ENCODE assay signal across 8 cellular contexts in the genomic region with DNA sequence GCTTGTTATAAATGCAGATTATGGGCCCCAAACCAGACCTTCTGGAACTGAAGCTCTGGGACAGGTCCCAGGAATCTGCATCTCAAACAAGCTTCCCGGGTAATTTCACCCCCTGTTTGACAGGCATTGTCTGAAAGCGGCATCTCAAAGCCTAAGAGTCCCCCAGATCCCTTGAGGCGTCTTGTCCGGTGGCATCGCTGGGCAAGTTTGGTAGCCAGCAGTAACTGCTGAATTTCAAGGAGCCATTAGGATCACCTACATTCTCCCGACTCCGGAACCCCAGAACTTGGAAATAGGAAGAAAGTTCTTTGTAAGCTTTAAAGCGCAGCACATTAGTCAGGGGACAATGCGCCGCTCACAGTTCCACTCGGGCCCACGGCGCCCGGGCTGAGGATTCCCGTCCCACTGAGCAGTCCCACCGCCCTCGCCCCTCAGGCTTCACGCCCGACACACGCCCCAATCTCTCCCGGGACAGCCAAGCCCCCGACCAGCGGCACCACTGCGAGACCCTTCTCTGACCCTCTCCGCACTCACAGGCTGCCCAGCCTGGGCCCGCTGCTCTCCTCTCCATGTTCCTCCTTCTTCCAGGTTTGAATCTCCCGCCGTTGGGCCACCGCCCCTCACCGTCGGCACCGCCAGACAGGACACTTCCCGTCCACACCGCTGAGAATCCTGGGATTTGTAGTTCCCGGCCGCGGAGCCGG. TPM values are rescaled to one million over a fixed set of nuclear protein-coding genes. Genes with fewer than 3 reads are reported as not detected.
DNase-seq lines count a peak whose midpoint lies in the region; TF ChIP-seq lines count a peak whose summit lies in the region.

A gene with protein sequence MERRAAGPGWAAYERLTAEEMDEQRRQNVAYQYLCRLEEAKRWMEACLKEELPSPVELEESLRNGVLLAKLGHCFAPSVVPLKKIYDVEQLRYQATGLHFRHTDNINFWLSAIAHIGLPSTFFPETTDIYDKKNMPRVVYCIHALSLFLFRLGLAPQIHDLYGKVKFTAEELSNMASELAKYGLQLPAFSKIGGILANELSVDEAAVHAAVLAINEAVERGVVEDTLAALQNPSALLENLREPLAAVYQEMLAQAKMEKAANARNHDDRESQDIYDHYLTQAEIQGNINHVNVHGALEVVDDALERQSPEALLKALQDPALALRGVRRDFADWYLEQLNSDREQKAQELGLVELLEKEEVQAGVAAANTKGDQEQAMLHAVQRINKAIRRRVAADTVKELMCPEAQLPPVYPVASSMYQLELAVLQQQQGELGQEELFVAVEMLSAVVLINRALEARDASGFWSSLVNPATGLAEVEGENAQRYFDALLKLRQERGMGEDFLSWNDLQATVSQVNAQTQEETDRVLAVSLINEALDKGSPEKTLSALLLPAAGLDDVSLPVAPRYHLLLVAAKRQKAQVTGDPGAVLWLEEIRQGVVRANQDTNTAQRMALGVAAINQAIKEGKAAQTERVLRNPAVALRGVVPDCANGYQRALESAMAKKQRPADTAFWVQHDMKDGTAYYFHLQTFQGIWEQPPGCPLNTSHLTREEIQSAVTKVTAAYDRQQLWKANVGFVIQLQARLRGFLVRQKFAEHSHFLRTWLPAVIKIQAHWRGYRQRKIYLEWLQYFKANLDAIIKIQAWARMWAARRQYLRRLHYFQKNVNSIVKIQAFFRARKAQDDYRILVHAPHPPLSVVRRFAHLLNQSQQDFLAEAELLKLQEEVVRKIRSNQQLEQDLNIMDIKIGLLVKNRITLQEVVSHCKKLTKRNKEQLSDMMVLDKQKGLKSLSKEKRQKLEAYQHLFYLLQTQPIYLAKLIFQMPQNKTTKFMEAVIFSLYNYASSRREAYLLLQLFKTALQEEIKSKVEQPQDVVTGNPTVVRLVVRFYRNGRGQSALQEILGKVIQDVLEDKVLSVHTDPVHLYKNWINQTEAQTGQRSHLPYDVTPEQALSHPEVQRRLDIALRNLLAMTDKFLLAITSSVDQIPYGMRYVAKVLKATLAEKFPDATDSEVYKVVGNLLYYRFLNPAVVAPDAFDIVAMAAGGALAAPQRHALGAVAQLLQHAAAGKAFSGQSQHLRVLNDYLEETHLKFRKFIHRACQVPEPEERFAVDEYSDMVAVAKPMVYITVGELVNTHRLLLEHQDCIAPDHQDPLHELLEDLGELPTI (N-terminal part only) (minus strand): TSS at position 607 of the 704 bp plus-strand sequence. CDS start 36 bp downstream, at position 571.

- H3K36me3 ChIP-seq in parathyroid adenoma (ENCODE audit: control insufficient read depth, insufficient read depth, low read length) (no peaks in the 10 kb centered on the region), transverse colon (no peaks in the 10 kb centered on the region)

- H3K4me1 ChIP-seq in parathyroid adenoma = no peaks in the 10 kb centered on the region
- H3K4me1 ChIP-seq in transverse colon = peaks cover 5 to 27% (median 20%) of the 10 kb centered on the region in 4 donors

- H3K9me3 ChIP-seq in parathyroid adenoma (ENCODE audit: control insufficient read depth, low read length) (no peaks in the 10 kb centered on the region), transverse colon (no peaks in the 10 kb centered on the region)

- H3K4me2 ChIP-seq in parathyroid adenoma (ENCODE audit: low read length) = peak within 1 kb of the TSS; percentile 49

- TF ChIP-seq EP300 in transverse colon (IDR thresholded peaks at IDR 0.05; ENCODE audit: low read depth) = no peak

- TF ChIP-seq CTCF in parathyroid adenoma (IDR thresholded peaks at IDR 0.05) (no peak), transverse colon (IDR thresholded peaks at IDR 0.05) (no peak)

- intact Hi-C loops in cardiac septum (cut with DNase I) (no loop called here), transverse colon (cut with DNase I; ENCODE audit: low total_unique reads) (no loop called here)

- no peaks in the 10 kb centered on the region for H3K27me3 ChIP-seq in parathyroid adenoma (ENCODE audit: control insufficient read depth, insufficient read depth, low read length)
- H3K27me3 ChIP-seq in transverse colon = no peaks in the 10 kb centered on the region

- peak; percentile 75 for DNase-seq in DMS153 (lab: John Stamatoyannopoulos, UW)
- DNase-seq in HCEC 1CT = peak; percentile 77
- peak; percentile 80 for DNase-seq in NCI-H128 (lab: John Stamatoyannopoulos, UW; ENCODE audit: unreplicated experiment)
- DNase-seq in SW480 (ENCODE audit: low spot score) = peak; percentile 83
- peak; percentile 61 for DNase-seq in activated naive CD8-positive, alpha-beta T cell treated with anti-CD3 and anti-CD28 coated beads, Interleukin-2, amount 50 U/mL, for 16 hours (ENCODE audit: low read depth, low spot score)
- DNase-seq in cardiac septum (ENCODE audit: low spot score) = peak; percentile 89
- DNase-seq in transverse colon = peak; percentile 93

- in situ Hi-C loops in transverse colon (cut with MboI; ENCODE audit: low pct_ligation_motif_present in 1 of 4, low pct_unique_long_range_greater_than_20kb in 1 of 4, low sequenced_read_pairs in 3 of 4) = no loop called here

- no peak within 1 kb of the TSS for H3K9ac ChIP-seq in parathyroid adenoma

- H3K27ac ChIP-seq in parathyroid adenoma (no peak within 1 kb of the TSS), transverse colon (peak within 1 kb of the TSS; percentile 67 to 73 (median 71))

- TF ChIP-seq POLR2A in transverse colon (IDR thresholded peaks at IDR 0.05) = no peak

- no peaks in the 10 kb centered on the region for H3K79me2 ChIP-seq in parathyroid adenoma

- H2AFZ ChIP-seq in parathyroid adenoma = peak within 1 kb of the TSS; percentile 57

- H3K4me3 ChIP-seq in parathyroid adenoma (ENCODE audit: low read depth, low read length) = peak within 1 kb of the TSS; percentile 6
- H3K4me3 ChIP-seq in transverse colon = peak within 1 kb of the TSS in 3 of 4 donors; percentile 20 to 51 (median 44)

- WGBS in transverse colon (ENCODE audit: low coverage in 1 of 2), 2 donors = 2% methylated on average over 35 of the region's 38 CpGs; no CpG with 5 or more reads in 1 of the 2 donors

RNA-seq across cellular contexts. Expression of the gene that starts here (rescaled TPM):
- 0.16 TPM for total RNA-seq in cardiac septum
- 1 to 10 TPM; 1.7 to 9.4 (median 2.9) TPM for total RNA-seq in transverse colon

Comparison
In these comparisons a context has a peak if more than half of its experiments do, and no peak if none do; other contexts are left out.
1. Peak in DNase-seq in cardiac septum; RNA of the gene not detected or under 1 TPM.